Comparison of ENCODE assay signal across 8 cellular contexts in genomic region chr11:72814139-72814830, GRCh38. TPM values are rescaled to one million over a fixed set of nuclear protein-coding genes. Genes with fewer than 3 reads are reported as not detected.
DNase-seq lines count a peak whose midpoint lies in the region; ATAC-seq and TF ChIP-seq lines count a peak whose summit lies in the region.

TSS of gene ATG16L2 (plus strand) at chr11:72814411. CDS start at chr11:72814446, 35 bp downstream.

- peaks cover 46% of the 10 kb centered on the region for H3K36me3 ChIP-seq in KOPT-K1 (ENCODE audit: insufficient read depth, low read length)
- H3K36me3 ChIP-seq in neuron (ENCODE audit: insufficient read depth, low read length): peaks cover 1% of the 10 kb centered on the region
- H3K36me3 ChIP-seq in subcutaneous abdominal adipose tissue (ENCODE audit: control insufficient read depth in 5 of 5, insufficient read depth in 5 of 5, low read length in 5 of 5): peaks cover 0 to 23% (median 12%) of the 10 kb centered on the region in 5 donors

- peak within 1 kb of the TSS; percentile 66 to 94 (median 87) for H3K9ac ChIP-seq in subcutaneous abdominal adipose tissue (ENCODE audit: low read length in 5 of 5)

- H3K9me3 ChIP-seq in KOPT-K1 (ENCODE audit: insufficient read depth, low read length, poor library complexity, severe bottlenecking): no peaks in the 10 kb centered on the region
- no peaks in the 10 kb centered on the region for H3K9me3 ChIP-seq in neuron (ENCODE audit: low read length)
- no peaks in the 10 kb centered on the region for H3K9me3 ChIP-seq in subcutaneous abdominal adipose tissue (ENCODE audit: control insufficient read depth in 5 of 5, low read length in 5 of 5)

- H3K27me3 ChIP-seq in foreskin keratinocyte (no peaks in the 10 kb centered on the region), neuron (ENCODE audit: insufficient read depth, low read length) (no peaks in the 10 kb centered on the region), subcutaneous abdominal adipose tissue (ENCODE audit: control insufficient read depth in 5 of 5, insufficient read depth in 4 of 5, low read length in 5 of 5) (no peaks in the 10 kb centered on the region)

- ATAC-seq in GM21737 (IDR thresholded peaks at IDR 0.05; ENCODE audit: unreplicated experiment): peak; percentile 57
- peak; percentile 71 for ATAC-seq in foreskin keratinocyte

- H3K4me1 ChIP-seq in foreskin keratinocyte: peaks cover 10% of the 10 kb centered on the region
- H3K4me1 ChIP-seq in neuron (ENCODE audit: insufficient read depth, low read length): peaks cover 19% of the 10 kb centered on the region
- H3K4me1 ChIP-seq in subcutaneous abdominal adipose tissue (ENCODE audit: control insufficient read depth in 5 of 5, insufficient read depth in 5 of 5, low read length in 5 of 5): peaks cover 8 to 37% (median 28%) of the 10 kb centered on the region in 5 donors

- peak; percentile 57 for TF ChIP-seq CTCF in foreskin keratinocyte (conservative IDR thresholded peaks at IDR 0.05)

- DNase-seq in EH (ENCODE audit: low read depth): peak; percentile 85
- peak; percentile 86 for DNase-seq in SHP77 treated with DMSO at 0.1 percent for 48 hours (lab: John Stamatoyannopoulos, UW)
- DNase-seq in activated gamma-delta T cell (lab: John Stamatoyannopoulos, UW): peak; percentile 88
- DNase-seq in foreskin keratinocyte: peak; percentile 59 to 85

- peak within 1 kb of the TSS; percentile 84 for H3K4me3 ChIP-seq in neuron (ENCODE audit: low read length)
- H3K4me3 ChIP-seq in subcutaneous abdominal adipose tissue (ENCODE audit: low read depth in 1 of 5, low read length in 5 of 5): peak within 1 kb of the TSS; percentile 83 to 99 (median 89)

- H2AFZ ChIP-seq in neuron (ENCODE audit: low read depth, low read length): peak within 1 kb of the TSS; percentile 94

- H3K27ac ChIP-seq in KOPT-K1 (ENCODE audit: low read depth, low read length, poor library complexity, severe bottlenecking) (peak within 1 kb of the TSS; percentile 87), foreskin keratinocyte (peak within 1 kb of the TSS; percentile 100), subcutaneous abdominal adipose tissue (ENCODE audit: low read depth, low read length) (peak within 1 kb of the TSS; percentile 92)

RNA-seq across cellular contexts. Expression of gene ATG16L2, which starts in this region (rescaled TPM):
- 13.1 and 15.0 TPM in 2 replicates for total RNA-seq in foreskin keratinocyte
- polyA plus RNA-seq in foreskin keratinocyte: 12.5 and 12.8 TPM in 2 replicates

Comparison
In these comparisons a context has a peak if more than half of its experiments do, and no peak if none do; other contexts are left out.
1. Peak in every context shown above with its lines: DNase-seq, ATAC-seq, H3K4me3 ChIP-seq and H3K27ac ChIP-seq.